ENCODE assay signal across 12 cellular contexts in the genomic region with DNA sequence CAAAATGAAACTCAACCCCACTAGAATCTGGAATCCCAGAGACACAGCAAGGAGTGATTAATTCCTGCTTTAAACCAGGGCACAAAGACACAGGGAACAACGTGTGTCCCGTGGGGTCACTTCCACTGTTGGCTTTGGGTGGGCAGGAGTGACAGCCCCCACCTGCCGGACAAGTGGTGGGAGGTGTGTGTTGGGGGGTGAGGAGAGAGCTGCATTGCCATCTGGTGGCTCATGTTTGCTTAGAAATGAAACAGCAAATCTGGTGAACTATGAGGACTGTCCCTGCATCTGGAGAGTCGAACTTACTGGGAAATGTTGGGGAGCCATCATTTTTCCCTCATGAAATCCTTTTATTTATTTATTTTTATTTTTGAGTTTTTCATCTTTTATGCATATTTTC.
DNase-seq lines count a peak whose midpoint lies in the region; ATAC-seq, FAIRE-seq and TF ChIP-seq lines count a peak whose summit lies in the region.
"Had no signal": no experiment of that assay in that cellular context is flagged by ENCODE, and none has a peak within 500 bp of the region (broad histone marks: within the 10 kb centered on the region; RNA-seq: fewer than 3 reads in every experiment).

No MANE protein-coding gene starts in this region.

- no peak overlapping the region for H2AFZ ChIP-seq in K562 (ENCODE audit: low read depth, low read length)

- POLR2A ChIA-PET in K562 (lab: Yijun Ruan, JAX): interaction anchor here (0.7 kb wide), 1 partner anchor 26 kb away, joined by 3 read pairs; no protein-coding TSS in a partner anchor

- 3% methylated on average over 4 of the region's 4 CpGs for WGBS in K562 (ENCODE audit: insufficient coverage, low coverage, missing lambda C conversion rate)

- DNase-seq in HPDE6-E6E7 (ENCODE audit: extremely low spot score) (peak; percentile 45), K562 (ENCODE audit: extremely low read depth in 1 of 4, low spot score in 3 of 4) (peak; percentile 12 to 34 (median 25)), medulla oblongata (ENCODE audit: extremely low spot score) (peak; percentile 60), D341Med (ENCODE audit: low spot score) (no peak), NCI-H2196 (lab: John Stamatoyannopoulos, UW; ENCODE audit: unreplicated experiment) (no peak)
- DNase-seq: stimulated activated CD4-positive, alpha-beta T cell treated with anti-CD3 and anti-CD28 coated beads, Interleukin-2, amount 100 ng/mL, for 24 hours had no signal

- H3K9me3 ChIP-seq in BLaER1: no peaks in the 10 kb centered on the region
- H3K9me3 ChIP-seq in K562 (replicated peaks; ENCODE audit: control insufficient read depth, insufficient read depth, low read depth, low read length): no peaks in the 10 kb centered on the region

- no peak for TF ChIP-seq POLR2A in K562 (conservative IDR thresholded peaks at IDR 0.05)

- peak overlapping the region; percentile 76 for H3K4me2 ChIP-seq in BLaER1
- H3K4me2 ChIP-seq in K562 (ENCODE audit: insufficient read depth, low read length): no peak overlapping the region

- no peak for TF ChIP-seq EP300 in K562 (IDR thresholded peaks at IDR 0.05; ENCODE audit: low read length)

- H3K36me3 ChIP-seq in BLaER1 (no peaks in the 10 kb centered on the region), K562 (ENCODE audit: control insufficient read depth, insufficient read depth, low read length) (no peaks in the 10 kb centered on the region)

- ATAC-seq in K562 (peak; percentile 63; the same call in 1 of the 3 replicates), GM21360 (IDR thresholded peaks at IDR 0.05; ENCODE audit: unreplicated experiment) (no peak), HG02884 (IDR thresholded peaks at IDR 0.05; ENCODE audit: unreplicated experiment) (no peak)

- intact Hi-C loops in K562 (cut with micrococcal nuclease): no loop called here

- peak; percentile 6 for FAIRE-seq in K562 (lab: Jason Lieb, UNC)
- FAIRE-seq: colon, GM12892 had no signal

- BruUV-seq in K562 (replicated peaks; lab: Mats Ljungman, UMichigan): no TSS peak

- no peak; a peak in 1 of 4 replicates for TF ChIP-seq RAD21 in K562 (CRISPR knock-in tag; conservative IDR thresholded peaks at IDR 0.05 in 1 of 2, IDR thresholded peaks at IDR 0.05 in 1 of 2)

- in situ Hi-C loops in K562 (cut with MboI): no loop called here

- H4K20me1 ChIP-seq in BLaER1: no peaks in the 10 kb centered on the region
- peaks cover 3% of the 10 kb centered on the region; the same call in 1 of the 2 replicates for H4K20me1 ChIP-seq in K562 (replicated peaks; ENCODE audit: control insufficient read depth, insufficient read depth, low read length)

- H3K9ac ChIP-seq in BLaER1: no peak overlapping the region
- no peak overlapping the region for H3K9ac ChIP-seq in K562 (ENCODE audit: insufficient read depth in 1 of 2, low read depth in 2 of 2, low read length in 2 of 2)

- H3K27ac ChIP-seq in BLaER1: no peak overlapping the region
- H3K27ac ChIP-seq in K562 (ENCODE audit: extremely low read depth, low read depth, low read length): no peak overlapping the region

- no peaks in the 10 kb centered on the region for H3K9me1 ChIP-seq in K562 (ENCODE audit: control insufficient read depth, insufficient read depth, low read length)

- no peaks in the 10 kb centered on the region for H3K27me3 ChIP-seq in BLaER1
- H3K27me3 ChIP-seq in K562 (ENCODE audit: control insufficient read depth in 2 of 2, insufficient read depth in 2 of 2, low read length in 2 of 2): peaks cover 9 to 46% of the 10 kb centered on the region in 2 experiments; a peak in 4 of 5 replicates

- no peaks in the 10 kb centered on the region for H3K79me2 ChIP-seq in K562 (ENCODE audit: control insufficient read depth, insufficient read depth, low read length)

- H3K4me3 ChIP-seq in BLaER1: peak overlapping the region; percentile 33; the same call in 1 of the 2 replicates
- H3K4me3 ChIP-seq in K562: no peak overlapping the region
- H3K4me3 ChIP-seq: lung had no signal

- H3K4me1 ChIP-seq in BLaER1: peaks cover 47% of the 10 kb centered on the region
- H3K4me1 ChIP-seq in K562 (replicated peaks in 1 of 2; ENCODE audit: control insufficient read depth in 2 of 2, insufficient read depth in 2 of 2, low read length in 2 of 2): peaks cover 0 to 4% of the 10 kb centered on the region in 2 experiments; a peak in 3 of 5 replicates

- CTCF ChIA-PET in K562 (lab: Yijun Ruan, JAX; ENCODE audit: low intra/inter-chr PET ratio): no interaction called here

- peak; percentile 32 to 43 (median 33); a peak in 4 of 6 replicates for TF ChIP-seq CTCF in K562 (IDR thresholded peaks at IDR 0.05 in 2 of 3, conservative IDR thresholded peaks at IDR 0.05 in 1 of 3; ENCODE audit: insufficient read depth in 2 of 3, low read depth in 1 of 3, low read length in 3 of 3)

TF ChIP-seq in K562, 482 proteins besides CTCF, POLR2A, EP300 and RAD21:
- TF ChIP-seq NFE2 (IDR thresholded peaks at IDR 0.05; ENCODE audit: low read depth) (0 out of 2 replicates have a peak, but pooled peaks have one; percentile 36), TAL1 (IDR thresholded peaks at IDR 0.05) (no peak), PHTF2 (CRISPR knock-in tag; IDR thresholded peaks at IDR 0.05) (no peak), SIN3A (IDR thresholded peaks at IDR 0.05; ENCODE audit: borderline replicate concordance in 2 of 2, control insufficient read depth in 1 of 2, low read depth in 2 of 2, low read length in 2 of 2) (no peak), HMG20A (CRISPR knock-in tag; conservative IDR thresholded peaks at IDR 0.05) (no peak)
- TF ChIP-seq, protein P1, sequence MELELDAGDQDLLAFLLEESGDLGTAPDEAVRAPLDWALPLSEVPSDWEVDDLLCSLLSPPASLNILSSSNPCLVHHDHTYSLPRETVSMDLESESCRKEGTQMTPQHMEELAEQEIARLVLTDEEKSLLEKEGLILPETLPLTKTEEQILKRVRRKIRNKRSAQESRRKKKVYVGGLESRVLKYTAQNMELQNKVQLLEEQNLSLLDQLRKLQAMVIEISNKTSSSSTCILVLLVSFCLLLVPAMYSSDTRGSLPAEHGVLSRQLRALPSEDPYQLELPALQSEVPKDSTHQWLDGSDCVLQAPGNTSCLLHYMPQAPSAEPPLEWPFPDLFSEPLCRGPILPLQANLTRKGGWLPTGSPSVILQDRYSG (tag; conservative IDR thresholded peaks at IDR 0.05; ENCODE audit: low read depth): no peak

Comparison
In these comparisons a context has a peak if more than half of its experiments do, and no peak if none do; other contexts are left out.
1. DNase-seq: peak in HPDE6-E6E7 (single experiment), K562 (4 of 4) and medulla oblongata (single experiment); none in D341Med (single experiment) and NCI-H2196 (single experiment).